Comparison of ENCODE assay signal across 8 cellular contexts in genomic region chr19:4375620-4376228, GRCh38. TPM values are rescaled to one million over a fixed set of nuclear protein-coding genes. Genes with fewer than 3 reads are reported as not detected.
DNase-seq lines count a peak whose midpoint lies in the region; ATAC-seq and TF ChIP-seq lines count a peak whose summit lies in the region.

No MANE protein-coding gene starts in this region.

- H3K4me2 ChIP-seq in SK-N-SH, result peak overlapping the region; percentile 72

- peak overlapping the region in 1 of 2 donors; percentile 16 for H3K27ac Mint-ChIP-seq in natural killer cell

- H3K27me3 Mint-ChIP-seq in natural killer cell (ENCODE audit: low read depth in 2 of 2), result no peaks in the 10 kb centered on the region

- peaks cover 96% of the 10 kb centered on the region for H3K79me2 ChIP-seq in SK-N-SH (ENCODE audit: insufficient read depth)

- H3F3A ChIP-seq in SK-N-SH (replicated peaks; ENCODE audit: insufficient read depth), result peaks cover 12% of the 10 kb centered on the region

- peak; percentile 56 for DNase-seq in HFF-Myc (ENCODE audit: extremely low read depth, low read depth)
- peak; percentile 73 for DNase-seq in SK-N-SH
- DNase-seq in fibroblast of peridontal ligament (ENCODE audit: extremely low read depth), result peak; percentile 78
- no peak for DNase-seq in prostate gland (ENCODE audit: low spot score)
- no peak for DNase-seq in natural killer cell
- DNase-seq in foreskin melanocyte, result no peak
- DNase-seq in AG08396 (ENCODE audit: low spot score), result no peak

- H3K36me3 ChIP-seq in SK-N-SH (replicated peaks in 1 of 2; ENCODE audit: control insufficient read depth in 1 of 2, insufficient read depth in 2 of 2, low read length in 1 of 2), result no peaks in the 10 kb centered on the region
- no peaks in the 10 kb centered on the region for H3K36me3 ChIP-seq in prostate gland

- intact Hi-C loops in prostate gland (cut with DNase I), result no loop called here
- intact Hi-C loops in natural killer cell (cut with micrococcal nuclease), result no loop called here

- H4K20me1 ChIP-seq in SK-N-SH (ENCODE audit: insufficient read depth), result peaks cover 39% of the 10 kb centered on the region

- CTCF ChIA-PET in SK-N-SH (lab: Yijun Ruan, JAX), result interaction anchor here (0.7 to 4.8 kb wide), 18 partner anchors 8 to 129 kb away, joined by 3 to 16 read pairs (median 4); partner anchors contain the start of genes CHAF1A, MPND, SH3GL1 and YJU2

- no peaks in the 10 kb centered on the region for H3K9me3 Mint-ChIP-seq in natural killer cell

- H3K9ac ChIP-seq in SK-N-SH, result peak overlapping the region; percentile 57; the same call in 1 of the 2 replicates

- H3K4me3 ChIP-seq in GM08714 (ENCODE audit: low read length) (peak overlapping the region; percentile 2; the same call in 1 of the 2 replicates), HFF-Myc (replicated peaks; ENCODE audit: low read depth, low read length) (no peak overlapping the region), SK-N-SH (ENCODE audit: low read depth in 2 of 2, low read length in 1 of 2) (no peak overlapping the region), prostate gland (no peak overlapping the region)

- peak; percentile 48 for TF ChIP-seq CTCF in HFF-Myc (IDR thresholded peaks at IDR 0.05; ENCODE audit: low read depth, low read length, missing control alignments)
- peak; percentile 52 for TF ChIP-seq CTCF in SK-N-SH (IDR thresholded peaks at IDR 0.05)
- peak in 2 of 4 experiments; percentile 19 to 34 for TF ChIP-seq CTCF in prostate gland (IDR thresholded peaks at IDR 0.05)
- TF ChIP-seq CTCF in natural killer cell (IDR thresholded peaks at IDR 0.05), result no peak

- no peak for ATAC-seq in natural killer cell

- no peaks in the 10 kb centered on the region for H3K27me3 ChIP-seq in SK-N-SH (ENCODE audit: insufficient read depth)
- no peaks in the 10 kb centered on the region for H3K27me3 ChIP-seq in prostate gland (replicated peaks; ENCODE audit: insufficient read depth)

- H3K9me3 ChIP-seq in SK-N-SH (no peaks in the 10 kb centered on the region), prostate gland (no peaks in the 10 kb centered on the region)

- POLR2A ChIA-PET in SK-N-SH (lab: Yijun Ruan, JAX), result interaction anchor here (0.6 to 1.9 kb wide), 3 partner anchors 12 to 129 kb away, joined by 3 to 8 read pairs (median 5); partner anchors contain the start of genes MPND and YJU2

- TF ChIP-seq POLR2A in prostate gland (IDR thresholded peaks at IDR 0.05), result no peak

- H3K4me1 ChIP-seq in SK-N-SH (ENCODE audit: control insufficient read depth in 1 of 2, insufficient read depth in 2 of 2, low read depth in 1 of 2, low read length in 1 of 2) (peaks cover 33 to 74% of the 10 kb centered on the region in 2 experiments), prostate gland (replicated peaks) (peaks cover 47% of the 10 kb centered on the region)

- 56% methylated on average over 12 of the region's 13 CpGs for WGBS in SK-N-SH (ENCODE audit: low lambda C conversion rate)
- 21% methylated on average over 13 of the region's 13 CpGs for WGBS in prostate gland

- TF ChIP-seq RAD21 in SK-N-SH (IDR thresholded peaks at IDR 0.05; ENCODE audit: low read length), result no peak

- peaks cover 27 to 45% of the 10 kb centered on the region in 2 donors for H3K4me1 Mint-ChIP-seq in natural killer cell

- H2AFZ ChIP-seq in SK-N-SH (ENCODE audit: low read depth), result no peak overlapping the region

- H3K27ac ChIP-seq in SK-N-SH (ENCODE audit: low read depth in 2 of 2, low read length in 1 of 2) (peak overlapping the region; percentile 80 to 92), prostate gland (peak overlapping the region; percentile 61 to 70)

- TF ChIP-seq EP300 in SK-N-SH (IDR thresholded peaks at IDR 0.05; ENCODE audit: borderline replicate concordance in 1 of 2, low read depth in 1 of 2, low read length in 1 of 2), result no peak

- no peak overlapping the region for H3K4me3 Mint-ChIP-seq in natural killer cell

- no peaks in the 10 kb centered on the region for H3K36me3 Mint-ChIP-seq in natural killer cell

- H3K9me2 ChIP-seq in SK-N-SH, result no peaks in the 10 kb centered on the region

TF ChIP-seq in SK-N-SH, 30 proteins besides CTCF, POLR2A, EP300 and RAD21:
- 0 out of 2 replicates have a peak, but pooled peaks have one; percentile 5 for TF ChIP-seq TCF12 (IDR thresholded peaks at IDR 0.05)
- TF ChIP-seq, protein P1, sequence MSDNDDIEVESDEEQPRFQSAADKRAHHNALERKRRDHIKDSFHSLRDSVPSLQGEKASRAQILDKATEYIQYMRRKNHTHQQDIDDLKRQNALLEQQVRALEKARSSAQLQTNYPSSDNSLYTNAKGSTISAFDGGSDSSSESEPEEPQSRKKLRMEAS (IDR thresholded peaks at IDR 0.05; ENCODE audit: low read depth), result no peak

RNA-seq across cellular contexts. Expression of gene SH3GL1, which starts 24.6 kb away (rescaled TPM):
- polyA plus RNA-seq in SK-N-SH (2012; rRNA removed), result 62.5 and 82.8 TPM in 2 replicates
- 34.7 and 53.5 TPM in 2 replicates for polyA plus RNA-seq in SK-N-SH (2012; cell fraction: cytosol; rRNA removed)
- polyA plus RNA-seq in SK-N-SH (2012; cell fraction: nucleus; rRNA removed), result 48.5 and 52.9 TPM in 2 replicates
- total RNA-seq in prostate gland (10 to 100 TPM; 35.4 to 54.7 TPM), natural killer cell (10 to 100 TPM; 43.9 to 55.7 (median 49.2) TPM)

RNA-seq across cellular contexts. Expression of gene CHAF1A, which starts 26.7 kb away (rescaled TPM):
- 13.2 and 18.0 TPM in 2 replicates for polyA plus RNA-seq in SK-N-SH (2012; rRNA removed)
- polyA plus RNA-seq in SK-N-SH (2012; cell fraction: cytosol; rRNA removed), result 12.9 and 15.0 TPM in 2 replicates
- polyA plus RNA-seq in SK-N-SH (2012; cell fraction: nucleus; rRNA removed), result 23.9 and 29.4 TPM in 2 replicates
- total RNA-seq in prostate gland (10 to 100 TPM; 13.0 to 18.1 TPM), natural killer cell (10 to 100 TPM; 34.4 to 40.8 (median 35.2) TPM)

RNA-seq across cellular contexts. Expression of gene MPND, which starts 32.4 kb away (rescaled TPM):
- polyA plus RNA-seq in SK-N-SH (2012; rRNA removed), result 18.7 and 21.3 TPM in 2 replicates
- polyA plus RNA-seq in SK-N-SH (2012; cell fraction: cytosol; rRNA removed), result 9.7 and 14.7 TPM in 2 replicates
- 23.4 and 26.0 TPM in 2 replicates for polyA plus RNA-seq in SK-N-SH (2012; cell fraction: nucleus; rRNA removed)
- total RNA-seq in prostate gland, result 10 to 100 TPM; 12.5 to 18.2 TPM
- total RNA-seq in natural killer cell, result 10 to 100 TPM; 30.4 to 38.4 (median 31.1) TPM

RNA-seq across cellular contexts. Expression of gene STAP2, which starts 37.1 kb away (rescaled TPM):
- 6.0 and 7.6 TPM in 2 replicates for polyA plus RNA-seq in SK-N-SH (2012; rRNA removed)
- polyA plus RNA-seq in SK-N-SH (2012; cell fraction: cytosol; rRNA removed), result 2.8 and 2.9 TPM in 2 replicates
- polyA plus RNA-seq in SK-N-SH (2012; cell fraction: nucleus; rRNA removed), result 5.6 and 6.1 TPM in 2 replicates
- 100 to 1,000 TPM in 1 of 2 donors, 10 to 100 TPM in 1; 47.9 to 107 TPM for total RNA-seq in prostate gland
- total RNA-seq in natural killer cell, result 1 to 10 TPM; 1.4 to 3.3 (median 2.0) TPM

Comparison
In these comparisons a context has a peak if more than half of its experiments do, and no peak if none do; other contexts are left out.
1. DNase-seq: peak in HFF-Myc (single experiment), SK-N-SH (single experiment) and fibroblast of peridontal ligament (single experiment); none in prostate gland (single experiment), natural killer cell (single experiment), foreskin melanocyte (single experiment) and AG08396 (single experiment).